ENCODE assay signal across 41 cellular contexts in the genomic region with DNA sequence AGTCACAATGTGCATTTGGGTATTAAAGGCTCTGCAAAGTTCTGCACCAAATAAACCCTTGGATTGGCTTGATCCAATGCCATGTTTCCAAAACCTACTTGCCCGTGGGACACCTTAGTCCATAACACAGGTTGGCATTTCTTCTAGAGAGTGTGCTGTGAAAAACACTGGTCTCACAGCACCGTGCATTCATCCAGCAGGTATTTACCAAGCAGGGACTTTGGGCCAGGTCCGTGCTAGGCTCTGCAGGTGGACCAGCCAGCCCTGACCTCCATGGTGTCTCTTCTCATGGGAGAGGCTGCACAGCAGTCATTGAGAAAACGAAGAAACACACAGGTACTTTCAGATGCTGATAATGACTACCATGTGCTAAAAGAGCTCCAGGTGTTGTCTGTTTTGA.
"Had no signal": no experiment of that assay in that cellular context is flagged by ENCODE, and none has a peak within 500 bp of the region (broad histone marks: within the 10 kb centered on the region; RNA-seq: fewer than 3 reads in every experiment).

No MANE protein-coding gene starts in this region.

- H3K4me3 ChIP-seq: adrenal gland, ascending aorta, body of pancreas, breast epithelium, cardiac muscle cell had no signal

- H3K4me1 Mint-ChIP-seq: activated naive CD4-positive, alpha-beta T cell treated with anti-CD3 and anti-CD28 coated beads, Interleukin-2, amount 10 ng/mL, durations not matched to agents 7 days and 5 days; activated naive CD8-positive, alpha-beta T cell treated with anti-CD3 and anti-CD28 coated beads for 36 hours; activated naive CD8-positive, alpha-beta T cell treated with anti-CD3 and anti-CD28 coated beads, Interleukin-2, amount 10 ng/mL, durations not matched to agents 7 days and 5 days; activated T-helper 17 cell treated with anti-CD3 and anti-CD28 coated beads, Interleukin-2, amount 50 U/mL, for 72 hours had no signal

- H3K27ac Mint-ChIP-seq: activated naive CD4-positive, alpha-beta T cell treated with anti-CD3 and anti-CD28 coated beads for 36 hours; activated naive CD4-positive, alpha-beta T cell treated with anti-CD3 and anti-CD28 coated beads, Interleukin-2, amount 10 ng/mL, durations not matched to agents 7 days and 5 days; activated naive CD4-positive, alpha-beta T cell treated with anti-CD3 and anti-CD28 coated beads, Interleukin-2, amount 50 U/mL, for 24 hours; activated naive CD4-positive, alpha-beta T cell treated with anti-CD3 and anti-CD28 coated beads, Interleukin-2, amount 50 U/mL, for 72 hours; activated naive CD8-positive, alpha-beta T cell; activated naive CD8-positive, alpha-beta T cell treated with anti-CD3 and anti-CD28 coated beads for 36 hours; activated naive CD8-positive, alpha-beta T cell treated with anti-CD3 and anti-CD28 coated beads, Interleukin-2, amount 10 ng/mL, durations not matched to agents 7 days and 5 days; activated naive CD8-positive, alpha-beta T cell treated with anti-CD3 and anti-CD28 coated beads, Interleukin-2, amount 50 U/mL, for 24 hours; activated T-cell treated with anti-CD3 and anti-CD28 coated beads, Interleukin-2, amount 50 U/mL, for 24 hours; activated T-cell treated with anti-CD3 and anti-CD28 coated beads, Interleukin-2, amount 50 U/mL, for 72 hours; activated T-helper 1 cell treated with anti-CD3 and anti-CD28 coated beads, Interleukin-12 subunit alpha, Interleukin-12 subunit beta, Interleukin-2, Interleukin-4 antibody, amounts not matched to agents 30 ng/mL and 10 ng/mL and 1 ng/mL, durations not matched to agents 14 hours and 24 hours and 36 hours; activated T-helper 17 cell treated with anti-CD3 and anti-CD28 coated beads, Interleukin-2, amount 50 U/mL, for 72 hours; activated T-helper 2 cell treated with anti-CD3 and anti-CD28 coated beads, Interferon-gamma antibody, Interleukin-2, Interleukin-4, amounts not matched to agents 10 μg/mL and 5 μg/mL and 100 μg/mL, durations not matched to agents 14 hours and 24 hours and 36 hours; brain had no signal

- H3K27ac ChIP-seq: adrenal gland, ascending aorta, body of pancreas, brain microvascular endothelial cell, breast epithelium, cardiac muscle cell had no signal

- H3K27me3 Mint-ChIP-seq: activated naive CD4-positive, alpha-beta T cell treated with anti-CD3 and anti-CD28 coated beads, Interleukin-2, amount 10 ng/mL, durations not matched to agents 7 days and 5 days; activated naive CD4-positive, alpha-beta T cell treated with anti-CD3 and anti-CD28 coated beads, Interleukin-2, amount 50 U/mL, for 24 hours; activated naive CD8-positive, alpha-beta T cell; activated naive CD8-positive, alpha-beta T cell treated with anti-CD3 and anti-CD28 coated beads for 36 hours; activated naive CD8-positive, alpha-beta T cell treated with anti-CD3 and anti-CD28 coated beads, Interleukin-2, amount 50 U/mL, for 24 hours; activated T-cell treated with anti-CD3 and anti-CD28 coated beads, Interleukin-2, amount 50 U/mL, for 24 hours; activated T-helper 17 cell treated with anti-CD3 and anti-CD28 coated beads, Interleukin-2, amount 50 U/mL, for 72 hours; central memory CD8-positive, alpha-beta T cell had no signal

- H3K36me3 Mint-ChIP-seq: activated naive CD4-positive, alpha-beta T cell treated with anti-CD3 and anti-CD28 coated beads, Interleukin-2, amount 10 ng/mL, durations not matched to agents 7 days and 5 days; activated naive CD4-positive, alpha-beta T cell treated with anti-CD3 and anti-CD28 coated beads, Interleukin-2, amount 50 U/mL, for 24 hours; activated naive CD4-positive, alpha-beta T cell treated with anti-CD3 and anti-CD28 coated beads, Interleukin-2, amount 50 U/mL, for 72 hours; activated naive CD8-positive, alpha-beta T cell; activated naive CD8-positive, alpha-beta T cell treated with anti-CD3 and anti-CD28 coated beads for 36 hours; brain had no signal

- H3K36me3 ChIP-seq: adrenal gland, ascending aorta, brain microvascular endothelial cell, breast epithelium, cardiac muscle cell had no signal

- H3K4me1 ChIP-seq: adrenal gland, ascending aorta, body of pancreas, breast epithelium had no signal

- H3K9me3 ChIP-seq: adrenal gland, body of pancreas, breast epithelium had no signal

- ATAC-seq: activated naive CD4-positive, alpha-beta T cell treated with anti-CD3 and anti-CD28 coated beads, Interleukin-2, amount 50 U/mL, for 72 hours; activated naive CD8-positive, alpha-beta T cell treated with anti-CD3 and anti-CD28 coated beads, Interleukin-2, amount 50 U/mL, for 24 hours; activated T-cell treated with anti-CD3 and anti-CD28 coated beads, Interleukin-2, amount 50 U/mL, for 4 hours; activated T-cell treated with anti-CD3 and anti-CD28 coated beads, Interleukin-2, amount 50 U/mL, for 72 hours; activated T-helper 17 cell treated with anti-CD3 and anti-CD28 coated beads, Interleukin-2, amount 50 U/mL, for 72 hours; body of pancreas had no signal

- H3K4me3 Mint-ChIP-seq: activated naive CD4-positive, alpha-beta T cell treated with anti-CD3 and anti-CD28 coated beads for 36 hours; activated naive CD4-positive, alpha-beta T cell treated with anti-CD3 and anti-CD28 coated beads, Interleukin-2, amount 10 ng/mL, durations not matched to agents 7 days and 5 days; activated naive CD4-positive, alpha-beta T cell treated with anti-CD3 and anti-CD28 coated beads, Interleukin-2, amount 50 U/mL, for 24 hours; activated naive CD8-positive, alpha-beta T cell; activated naive CD8-positive, alpha-beta T cell treated with anti-CD3 and anti-CD28 coated beads for 36 hours; activated naive CD8-positive, alpha-beta T cell treated with anti-CD3 and anti-CD28 coated beads, Interleukin-2, amount 10 ng/mL, durations not matched to agents 7 days and 5 days; activated naive CD8-positive, alpha-beta T cell treated with anti-CD3 and anti-CD28 coated beads, Interleukin-2, amount 50 U/mL, for 24 hours; activated T-cell treated with anti-CD3 and anti-CD28 coated beads, Interleukin-2, amount 50 U/mL, for 24 hours; activated T-cell treated with anti-CD3 and anti-CD28 coated beads, Interleukin-2, amount 50 U/mL, for 4 hours; activated T-cell treated with anti-CD3 and anti-CD28 coated beads, Interleukin-2, amount 50 U/mL, for 72 hours; activated T-helper 1 cell treated with anti-CD3 and anti-CD28 coated beads, Interleukin-12 subunit alpha, Interleukin-12 subunit beta, Interleukin-2, Interleukin-4 antibody, amounts not matched to agents 30 ng/mL and 10 ng/mL and 1 ng/mL, durations not matched to agents 14 hours and 24 hours and 36 hours; activated T-helper 17 cell treated with anti-CD3 and anti-CD28 coated beads, Interleukin-2, amount 50 U/mL, for 72 hours; brain; central memory CD8-positive, alpha-beta T cell had no signal

- H3K9me3 Mint-ChIP-seq: activated naive CD4-positive, alpha-beta T cell treated with anti-CD3 and anti-CD28 coated beads, Interleukin-2, amount 50 U/mL, for 72 hours; activated naive CD8-positive, alpha-beta T cell treated with anti-CD3 and anti-CD28 coated beads for 36 hours; activated naive CD8-positive, alpha-beta T cell treated with anti-CD3 and anti-CD28 coated beads, Interleukin-2, amount 10 ng/mL, durations not matched to agents 7 days and 5 days; activated naive CD8-positive, alpha-beta T cell treated with anti-CD3 and anti-CD28 coated beads, Interleukin-2, amount 50 U/mL, for 24 hours; activated T-cell treated with anti-CD3 and anti-CD28 coated beads, Interleukin-2, amount 50 U/mL, for 24 hours; activated T-cell treated with anti-CD3 and anti-CD28 coated beads, Interleukin-2, amount 50 U/mL, for 72 hours; activated T-helper 17 cell treated with anti-CD3 and anti-CD28 coated beads, Interleukin-2, amount 50 U/mL, for 72 hours; activated T-helper 2 cell treated with anti-CD3 and anti-CD28 coated beads, Interferon-gamma antibody, Interleukin-2, Interleukin-4, amounts not matched to agents 10 μg/mL and 5 μg/mL and 100 μg/mL, durations not matched to agents 14 hours and 24 hours and 36 hours; central memory CD8-positive, alpha-beta T cell had no signal

- FAIRE-seq: astrocyte, bronchial epithelial cell had no signal

- H3K27me3 ChIP-seq: adrenal gland, ascending aorta, body of pancreas, brain microvascular endothelial cell, breast epithelium, cardiac muscle cell had no signal

- DNase-seq: activated effector memory CD4-positive, alpha-beta T cell treated with anti-CD3 and anti-CD28 coated beads, Interleukin-2, amount 50 U/mL, for 16 hours; activated effector memory CD4-positive, alpha-beta T cell treated with Interleukin-2 at 50 U/mL for 16 hours; activated gamma-delta T cell; activated gamma-delta T cell treated with Interleukin-2 at 50 U/mL for 16 hours; activated naive CD4-positive, alpha-beta T cell; activated naive CD4-positive, alpha-beta T cell treated with anti-CD3 and anti-CD28 coated beads for 36 hours; activated naive CD4-positive, alpha-beta T cell treated with anti-CD3 and anti-CD28 coated beads, Interleukin-2, amount 10 ng/mL, durations not matched to agents 7 days and 5 days; activated naive CD4-positive, alpha-beta T cell treated with anti-CD3 and anti-CD28 coated beads, Interleukin-2, amount 50 U/mL, for 16 hours; activated naive CD4-positive, alpha-beta T cell treated with Interleukin-2 at 50 U/mL for 16 hours; activated naive CD8-positive, alpha-beta T cell treated with anti-CD3 and anti-CD28 coated beads for 36 hours; activated naive CD8-positive, alpha-beta T cell treated with anti-CD3 and anti-CD28 coated beads, Interleukin-2, amount 10 ng/mL, durations not matched to agents 7 days and 5 days; activated naive CD8-positive, alpha-beta T cell treated with anti-CD3 and anti-CD28 coated beads, Interleukin-2, amount 50 U/mL, for 24 hours; activated T-cell treated with anti-CD3 and anti-CD28 coated beads for 4 hours; activated T-cell treated with anti-CD3 and anti-CD28 coated beads, Interleukin-2, amount 50 U/mL, for 1 hour; activated T-cell treated with anti-CD3 and anti-CD28 coated beads, Interleukin-2, amount 50 U/mL, for 24 hours; activated T-cell treated with anti-CD3 and anti-CD28 coated beads, Interleukin-2, amount 50 U/mL, for 4 hours; activated T-cell treated with anti-CD3 and anti-CD28 coated beads, Interleukin-2, amount 50 U/mL, for 48 hours; activated T-cell treated with anti-CD3 and anti-CD28 coated beads, Interleukin-2, amount 50 U/mL, for 72 hours; adrenal gland; amniotic stem cell; amygdala; anterior cingulate cortex; aorta; body of pancreas; brain microvascular endothelial cell; caudate nucleus; central memory CD4-positive, alpha-beta T cell; cerebellar nuclear complex had no signal
